1 cellular context compared by ENCODE assay signal in the genomic region with DNA sequence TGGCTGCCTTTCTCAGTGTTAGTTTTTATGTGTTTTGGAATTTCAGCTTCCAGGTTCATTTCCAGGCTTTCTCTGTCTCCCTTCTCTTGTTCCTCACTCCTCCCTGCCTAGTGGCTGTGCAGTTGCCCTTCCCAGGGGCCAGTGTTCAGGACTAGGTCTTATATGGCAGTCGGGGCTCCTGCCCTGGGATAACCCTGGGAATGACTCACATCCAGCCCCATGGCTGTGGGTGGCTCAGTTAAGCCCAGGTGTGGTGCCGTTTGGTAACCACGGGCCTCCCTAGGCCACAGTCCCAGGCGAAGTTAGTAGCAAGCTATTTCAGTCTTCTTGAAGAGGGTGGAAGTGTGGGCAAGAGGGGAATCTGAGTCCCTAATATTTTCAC.
TF ChIP-seq lines count a peak whose summit lies in the region.

No MANE protein-coding gene starts in this region.

TF ChIP-seq in HepG2, 621 proteins besides CTCF, POLR2A, EP300 and RAD21 (continued from another document and continues in another):
- TF ChIP-seq TBP (CRISPR knock-in tag; IDR thresholded peaks at IDR 0.05): 0 out of 2 replicates have a peak, but pooled peaks have one; percentile 68
- TF ChIP-seq BRCA1 (CRISPR knock-in tag; IDR thresholded peaks at IDR 0.05): no peak
- TF ChIP-seq GATAD2A (CRISPR knock-in tag; IDR thresholded peaks at IDR 0.05): peak; percentile 67
- TF ChIP-seq SOX5 (CRISPR knock-in tag; IDR thresholded peaks at IDR 0.05; ENCODE audit: borderline replicate concordance): peak; percentile 40; the same call in 1 of the 2 replicates
- peak; percentile 22; the same call in 1 of the 2 replicates for TF ChIP-seq FOXA3 (CRISPR knock-in tag; IDR thresholded peaks at IDR 0.05)
- no peak for TF ChIP-seq REXO4 (CRISPR knock-in tag; IDR thresholded peaks at IDR 0.05; ENCODE audit: borderline replicate concordance)
- TF ChIP-seq NCOA2 (CRISPR knock-in tag; IDR thresholded peaks at IDR 0.05): 0 out of 2 replicates have a peak, but pooled peaks have one; percentile 24
- TF ChIP-seq, protein P1, sequence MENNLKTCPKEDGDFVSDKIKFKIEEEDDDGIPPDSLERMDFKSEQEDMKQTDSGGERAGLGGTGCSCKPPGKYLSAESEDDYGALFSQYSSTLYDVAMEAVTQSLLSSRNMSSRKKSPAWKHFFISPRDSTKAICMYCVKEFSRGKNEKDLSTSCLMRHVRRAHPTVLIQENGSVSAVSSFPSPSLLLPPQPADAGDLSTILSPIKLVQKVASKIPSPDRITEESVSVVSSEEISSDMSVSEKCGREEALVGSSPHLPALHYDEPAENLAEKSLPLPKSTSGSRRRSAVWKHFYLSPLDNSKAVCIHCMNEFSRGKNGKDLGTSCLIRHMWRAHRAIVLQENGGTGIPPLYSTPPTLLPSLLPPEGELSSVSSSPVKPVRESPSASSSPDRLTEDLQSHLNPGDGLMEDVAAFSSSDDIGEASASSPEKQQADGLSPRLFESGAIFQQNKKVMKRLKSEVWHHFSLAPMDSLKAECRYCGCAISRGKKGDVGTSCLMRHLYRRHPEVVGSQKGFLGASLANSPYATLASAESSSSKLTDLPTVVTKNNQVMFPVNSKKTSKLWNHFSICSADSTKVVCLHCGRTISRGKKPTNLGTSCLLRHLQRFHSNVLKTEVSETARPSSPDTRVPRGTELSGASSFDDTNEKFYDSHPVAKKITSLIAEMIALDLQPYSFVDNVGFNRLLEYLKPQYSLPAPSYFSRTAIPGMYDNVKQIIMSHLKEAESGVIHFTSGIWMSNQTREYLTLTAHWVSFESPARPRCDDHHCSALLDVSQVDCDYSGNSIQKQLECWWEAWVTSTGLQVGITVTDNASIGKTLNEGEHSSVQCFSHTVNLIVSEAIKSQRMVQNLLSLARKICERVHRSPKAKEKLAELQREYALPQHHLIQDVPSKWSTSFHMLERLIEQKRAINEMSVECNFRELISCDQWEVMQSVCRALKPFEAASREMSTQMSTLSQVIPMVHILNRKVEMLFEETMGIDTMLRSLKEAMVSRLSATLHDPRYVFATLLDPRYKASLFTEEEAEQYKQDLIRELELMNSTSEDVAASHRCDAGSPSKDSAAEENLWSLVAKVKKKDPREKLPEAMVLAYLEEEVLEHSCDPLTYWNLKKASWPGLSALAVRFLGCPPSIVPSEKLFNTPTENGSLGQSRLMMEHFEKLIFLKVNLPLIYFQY (CRISPR knock-in tag; IDR thresholded peaks at IDR 0.05; ENCODE audit: borderline replicate concordance): peak; percentile 72; the same call in 1 of the 2 replicates
- TF ChIP-seq, protein P2, sequence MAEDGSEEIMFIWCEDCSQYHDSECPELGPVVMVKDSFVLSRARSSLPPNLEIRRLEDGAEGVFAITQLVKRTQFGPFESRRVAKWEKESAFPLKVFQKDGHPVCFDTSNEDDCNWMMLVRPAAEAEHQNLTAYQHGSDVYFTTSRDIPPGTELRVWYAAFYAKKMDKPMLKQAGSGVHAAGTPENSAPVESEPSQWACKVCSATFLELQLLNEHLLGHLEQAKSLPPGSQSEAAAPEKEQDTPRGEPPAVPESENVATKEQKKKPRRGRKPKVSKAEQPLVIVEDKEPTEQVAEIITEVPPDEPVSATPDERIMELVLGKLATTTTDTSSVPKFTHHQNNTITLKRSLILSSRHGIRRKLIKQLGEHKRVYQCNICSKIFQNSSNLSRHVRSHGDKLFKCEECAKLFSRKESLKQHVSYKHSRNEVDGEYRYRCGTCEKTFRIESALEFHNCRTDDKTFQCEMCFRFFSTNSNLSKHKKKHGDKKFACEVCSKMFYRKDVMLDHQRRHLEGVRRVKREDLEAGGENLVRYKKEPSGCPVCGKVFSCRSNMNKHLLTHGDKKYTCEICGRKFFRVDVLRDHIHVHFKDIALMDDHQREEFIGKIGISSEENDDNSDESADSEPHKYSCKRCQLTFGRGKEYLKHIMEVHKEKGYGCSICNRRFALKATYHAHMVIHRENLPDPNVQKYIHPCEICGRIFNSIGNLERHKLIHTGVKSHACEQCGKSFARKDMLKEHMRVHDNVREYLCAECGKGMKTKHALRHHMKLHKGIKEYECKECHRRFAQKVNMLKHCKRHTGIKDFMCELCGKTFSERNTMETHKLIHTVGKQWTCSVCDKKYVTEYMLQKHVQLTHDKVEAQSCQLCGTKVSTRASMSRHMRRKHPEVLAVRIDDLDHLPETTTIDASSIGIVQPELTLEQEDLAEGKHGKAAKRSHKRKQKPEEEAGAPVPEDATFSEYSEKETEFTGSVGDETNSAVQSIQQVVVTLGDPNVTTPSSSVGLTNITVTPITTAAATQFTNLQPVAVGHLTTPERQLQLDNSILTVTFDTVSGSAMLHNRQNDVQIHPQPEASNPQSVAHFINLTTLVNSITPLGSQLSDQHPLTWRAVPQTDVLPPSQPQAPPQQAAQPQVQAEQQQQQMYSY (CRISPR knock-in tag; IDR thresholded peaks at IDR 0.05): peak; percentile 93
- no peak for TF ChIP-seq KLF12 (CRISPR knock-in tag; IDR thresholded peaks at IDR 0.05; ENCODE audit: borderline replicate concordance)
- TF ChIP-seq, protein P3, sequence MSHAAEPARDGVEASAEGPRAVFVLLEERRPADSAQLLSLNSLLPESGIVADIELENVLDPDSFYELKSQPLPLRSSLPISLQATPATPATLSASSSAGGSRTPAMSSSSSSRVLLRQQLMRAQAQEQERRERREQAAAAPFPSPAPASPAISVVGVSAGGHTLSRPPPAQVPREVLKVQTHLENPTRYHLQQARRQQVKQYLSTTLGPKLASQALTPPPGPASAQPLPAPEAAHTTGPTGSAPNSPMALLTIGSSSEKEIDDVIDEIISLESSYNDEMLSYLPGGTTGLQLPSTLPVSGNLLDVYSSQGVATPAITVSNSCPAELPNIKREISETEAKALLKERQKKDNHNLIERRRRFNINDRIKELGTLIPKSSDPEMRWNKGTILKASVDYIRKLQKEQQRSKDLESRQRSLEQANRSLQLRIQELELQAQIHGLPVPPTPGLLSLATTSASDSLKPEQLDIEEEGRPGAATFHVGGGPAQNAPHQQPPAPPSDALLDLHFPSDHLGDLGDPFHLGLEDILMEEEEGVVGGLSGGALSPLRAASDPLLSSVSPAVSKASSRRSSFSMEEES (CRISPR knock-in tag; IDR thresholded peaks at IDR 0.05): peak; percentile 51; the same call in 1 of the 2 replicates
- 0 out of 2 replicates have a peak, but pooled peaks have one; percentile 20 for TF ChIP-seq ZNF331 (CRISPR knock-in tag; IDR thresholded peaks at IDR 0.05)
- peak; percentile 95 for TF ChIP-seq FOSL2 (CRISPR knock-in tag; IDR thresholded peaks at IDR 0.05)
- 0 out of 2 replicates have a peak, but pooled peaks have one; percentile 9 for TF ChIP-seq HNF4A (CRISPR knock-in tag; IDR thresholded peaks at IDR 0.05)
- TF ChIP-seq YEATS2 (CRISPR knock-in tag; IDR thresholded peaks at IDR 0.05; ENCODE audit: borderline replicate concordance): peak; percentile 30; the same call in 1 of the 2 replicates
- TF ChIP-seq ELF3 (CRISPR knock-in tag; IDR thresholded peaks at IDR 0.05): peak; percentile 48; the same call in 1 of the 2 replicates
- 0 out of 2 replicates have a peak, but pooled peaks have one; percentile 31 for TF ChIP-seq ZNF441 (CRISPR knock-in tag; IDR thresholded peaks at IDR 0.05; ENCODE audit: borderline replicate concordance)
- peak; percentile 58 for TF ChIP-seq POLR2G (IDR thresholded peaks at IDR 0.05; ENCODE audit: low read depth, low read length)
- peak; percentile 51 for TF ChIP-seq ZFX (CRISPR knock-in tag; IDR thresholded peaks at IDR 0.05; ENCODE audit: low read depth)
- TF ChIP-seq ZNF317 (CRISPR knock-in tag; IDR thresholded peaks at IDR 0.05): 0 out of 2 replicates have a peak, but pooled peaks have one; percentile 34
- no peak for TF ChIP-seq HNRNPUL1 (IDR thresholded peaks at IDR 0.05; ENCODE audit: low read depth, low read length)
- TF ChIP-seq KMT2A (CRISPR knock-in tag; IDR thresholded peaks at IDR 0.05): no peak
- TF ChIP-seq ERF (CRISPR knock-in tag; IDR thresholded peaks at IDR 0.05): peak; percentile 71; the same call in 1 of the 2 replicates
- no peak for TF ChIP-seq ZKSCAN5 (CRISPR knock-in tag; IDR thresholded peaks at IDR 0.05)
- TF ChIP-seq, protein P4, sequence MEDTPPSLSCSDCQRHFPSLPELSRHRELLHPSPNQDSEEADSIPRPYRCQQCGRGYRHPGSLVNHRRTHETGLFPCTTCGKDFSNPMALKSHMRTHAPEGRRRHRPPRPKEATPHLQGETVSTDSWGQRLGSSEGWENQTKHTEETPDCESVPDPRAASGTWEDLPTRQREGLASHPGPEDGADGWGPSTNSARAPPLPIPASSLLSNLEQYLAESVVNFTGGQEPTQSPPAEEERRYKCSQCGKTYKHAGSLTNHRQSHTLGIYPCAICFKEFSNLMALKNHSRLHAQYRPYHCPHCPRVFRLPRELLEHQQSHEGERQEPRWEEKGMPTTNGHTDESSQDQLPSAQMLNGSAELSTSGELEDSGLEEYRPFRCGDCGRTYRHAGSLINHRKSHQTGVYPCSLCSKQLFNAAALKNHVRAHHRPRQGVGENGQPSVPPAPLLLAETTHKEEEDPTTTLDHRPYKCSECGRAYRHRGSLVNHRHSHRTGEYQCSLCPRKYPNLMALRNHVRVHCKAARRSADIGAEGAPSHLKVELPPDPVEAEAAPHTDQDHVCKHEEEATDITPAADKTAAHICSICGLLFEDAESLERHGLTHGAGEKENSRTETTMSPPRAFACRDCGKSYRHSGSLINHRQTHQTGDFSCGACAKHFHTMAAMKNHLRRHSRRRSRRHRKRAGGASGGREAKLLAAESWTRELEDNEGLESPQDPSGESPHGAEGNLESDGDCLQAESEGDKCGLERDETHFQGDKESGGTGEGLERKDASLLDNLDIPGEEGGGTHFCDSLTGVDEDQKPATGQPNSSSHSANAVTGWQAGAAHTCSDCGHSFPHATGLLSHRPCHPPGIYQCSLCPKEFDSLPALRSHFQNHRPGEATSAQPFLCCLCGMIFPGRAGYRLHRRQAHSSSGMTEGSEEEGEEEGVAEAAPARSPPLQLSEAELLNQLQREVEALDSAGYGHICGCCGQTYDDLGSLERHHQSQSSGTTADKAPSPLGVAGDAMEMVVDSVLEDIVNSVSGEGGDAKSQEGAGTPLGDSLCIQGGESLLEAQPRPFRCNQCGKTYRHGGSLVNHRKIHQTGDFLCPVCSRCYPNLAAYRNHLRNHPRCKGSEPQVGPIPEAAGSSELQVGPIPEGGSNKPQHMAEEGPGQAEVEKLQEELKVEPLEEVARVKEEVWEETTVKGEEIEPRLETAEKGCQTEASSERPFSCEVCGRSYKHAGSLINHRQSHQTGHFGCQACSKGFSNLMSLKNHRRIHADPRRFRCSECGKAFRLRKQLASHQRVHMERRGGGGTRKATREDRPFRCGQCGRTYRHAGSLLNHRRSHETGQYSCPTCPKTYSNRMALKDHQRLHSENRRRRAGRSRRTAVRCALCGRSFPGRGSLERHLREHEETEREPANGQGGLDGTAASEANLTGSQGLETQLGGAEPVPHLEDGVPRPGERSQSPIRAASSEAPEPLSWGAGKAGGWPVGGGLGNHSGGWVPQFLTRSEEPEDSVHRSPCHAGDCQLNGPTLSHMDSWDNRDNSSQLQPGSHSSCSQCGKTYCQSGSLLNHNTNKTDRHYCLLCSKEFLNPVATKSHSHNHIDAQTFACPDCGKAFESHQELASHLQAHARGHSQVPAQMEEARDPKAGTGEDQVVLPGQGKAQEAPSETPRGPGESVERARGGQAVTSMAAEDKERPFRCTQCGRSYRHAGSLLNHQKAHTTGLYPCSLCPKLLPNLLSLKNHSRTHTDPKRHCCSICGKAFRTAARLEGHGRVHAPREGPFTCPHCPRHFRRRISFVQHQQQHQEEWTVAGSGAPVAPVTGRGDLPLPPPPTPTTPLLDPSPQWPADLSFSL (CRISPR knock-in tag; IDR thresholded peaks at IDR 0.05): no peak
- TF ChIP-seq MXD4 (CRISPR knock-in tag; IDR thresholded peaks at IDR 0.05): peak; percentile 47; the same call in 1 of the 2 replicates
- TF ChIP-seq RXRA (CRISPR knock-in tag; IDR thresholded peaks at IDR 0.05): peak; percentile 94
- 0 out of 2 replicates have a peak, but pooled peaks have one; percentile 41 for TF ChIP-seq NFKBIZ (CRISPR knock-in tag; IDR thresholded peaks at IDR 0.05)
- TF ChIP-seq SKI (IDR thresholded peaks at IDR 0.05; ENCODE audit: partially characterized antibody): peak; percentile 12
- TF ChIP-seq TSC22D2 (CRISPR knock-in tag; IDR thresholded peaks at IDR 0.05; ENCODE audit: borderline replicate concordance): no peak
- 0 out of 2 replicates have a peak, but pooled peaks have one; percentile 19 for TF ChIP-seq MEF2D (CRISPR knock-in tag; IDR thresholded peaks at IDR 0.05)
- no peak for TF ChIP-seq NR3C1 (CRISPR knock-in tag; IDR thresholded peaks at IDR 0.05)
- no peak for TF ChIP-seq MAZ (IDR thresholded peaks at IDR 0.05; ENCODE audit: borderline replicate concordance, low read depth, low read length)
- TF ChIP-seq MAZ (CRISPR knock-in tag; IDR thresholded peaks at IDR 0.05; ENCODE audit: low read depth): no peak
- peak; percentile 62; the same call in 1 of the 2 replicates for TF ChIP-seq ETV5 (CRISPR knock-in tag; IDR thresholded peaks at IDR 0.05; ENCODE audit: borderline replicate concordance)
- peak; percentile 77; the same call in 1 of the 2 replicates for TF ChIP-seq ZNF792 (CRISPR knock-in tag; IDR thresholded peaks at IDR 0.05)
- TF ChIP-seq CREB1 (IDR thresholded peaks at IDR 0.05): no peak
- TF ChIP-seq CREB1 (CRISPR knock-in tag; IDR thresholded peaks at IDR 0.05): peak; percentile 22; the same call in 1 of the 2 replicates
- TF ChIP-seq ZNF747 (CRISPR knock-in tag; IDR thresholded peaks at IDR 0.05; ENCODE audit: borderline replicate concordance): 0 out of 2 replicates have a peak, but pooled peaks have one; percentile 29
- TF ChIP-seq, protein P5, sequence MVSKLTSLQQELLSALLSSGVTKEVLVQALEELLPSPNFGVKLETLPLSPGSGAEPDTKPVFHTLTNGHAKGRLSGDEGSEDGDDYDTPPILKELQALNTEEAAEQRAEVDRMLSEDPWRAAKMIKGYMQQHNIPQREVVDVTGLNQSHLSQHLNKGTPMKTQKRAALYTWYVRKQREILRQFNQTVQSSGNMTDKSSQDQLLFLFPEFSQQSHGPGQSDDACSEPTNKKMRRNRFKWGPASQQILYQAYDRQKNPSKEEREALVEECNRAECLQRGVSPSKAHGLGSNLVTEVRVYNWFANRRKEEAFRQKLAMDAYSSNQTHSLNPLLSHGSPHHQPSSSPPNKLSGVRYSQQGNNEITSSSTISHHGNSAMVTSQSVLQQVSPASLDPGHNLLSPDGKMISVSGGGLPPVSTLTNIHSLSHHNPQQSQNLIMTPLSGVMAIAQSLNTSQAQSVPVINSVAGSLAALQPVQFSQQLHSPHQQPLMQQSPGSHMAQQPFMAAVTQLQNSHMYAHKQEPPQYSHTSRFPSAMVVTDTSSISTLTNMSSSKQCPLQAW (CRISPR knock-in tag; IDR thresholded peaks at IDR 0.05): peak; percentile 61; the same call in 1 of the 2 replicates
- TF ChIP-seq ZNF335 (CRISPR knock-in tag; IDR thresholded peaks at IDR 0.05): peak; percentile 81
- TF ChIP-seq, protein P6, sequence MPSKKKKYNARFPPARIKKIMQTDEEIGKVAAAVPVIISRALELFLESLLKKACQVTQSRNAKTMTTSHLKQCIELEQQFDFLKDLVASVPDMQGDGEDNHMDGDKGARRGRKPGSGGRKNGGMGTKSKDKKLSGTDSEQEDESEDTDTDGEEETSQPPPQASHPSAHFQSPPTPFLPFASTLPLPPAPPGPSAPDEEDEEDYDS (CRISPR knock-in tag; IDR thresholded peaks at IDR 0.05): 0 out of 2 replicates have a peak, but pooled peaks have one; percentile 34
- TF ChIP-seq, protein P7, sequence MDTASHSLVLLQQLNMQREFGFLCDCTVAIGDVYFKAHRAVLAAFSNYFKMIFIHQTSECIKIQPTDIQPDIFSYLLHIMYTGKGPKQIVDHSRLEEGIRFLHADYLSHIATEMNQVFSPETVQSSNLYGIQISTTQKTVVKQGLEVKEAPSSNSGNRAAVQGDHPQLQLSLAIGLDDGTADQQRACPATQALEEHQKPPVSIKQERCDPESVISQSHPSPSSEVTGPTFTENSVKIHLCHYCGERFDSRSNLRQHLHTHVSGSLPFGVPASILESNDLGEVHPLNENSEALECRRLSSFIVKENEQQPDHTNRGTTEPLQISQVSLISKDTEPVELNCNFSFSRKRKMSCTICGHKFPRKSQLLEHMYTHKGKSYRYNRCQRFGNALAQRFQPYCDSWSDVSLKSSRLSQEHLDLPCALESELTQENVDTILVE (CRISPR knock-in tag; IDR thresholded peaks at IDR 0.05): 0 out of 2 replicates have a peak, but pooled peaks have one; percentile 45
